ENCODE assay signal across 8 cellular contexts in the genomic region with DNA sequence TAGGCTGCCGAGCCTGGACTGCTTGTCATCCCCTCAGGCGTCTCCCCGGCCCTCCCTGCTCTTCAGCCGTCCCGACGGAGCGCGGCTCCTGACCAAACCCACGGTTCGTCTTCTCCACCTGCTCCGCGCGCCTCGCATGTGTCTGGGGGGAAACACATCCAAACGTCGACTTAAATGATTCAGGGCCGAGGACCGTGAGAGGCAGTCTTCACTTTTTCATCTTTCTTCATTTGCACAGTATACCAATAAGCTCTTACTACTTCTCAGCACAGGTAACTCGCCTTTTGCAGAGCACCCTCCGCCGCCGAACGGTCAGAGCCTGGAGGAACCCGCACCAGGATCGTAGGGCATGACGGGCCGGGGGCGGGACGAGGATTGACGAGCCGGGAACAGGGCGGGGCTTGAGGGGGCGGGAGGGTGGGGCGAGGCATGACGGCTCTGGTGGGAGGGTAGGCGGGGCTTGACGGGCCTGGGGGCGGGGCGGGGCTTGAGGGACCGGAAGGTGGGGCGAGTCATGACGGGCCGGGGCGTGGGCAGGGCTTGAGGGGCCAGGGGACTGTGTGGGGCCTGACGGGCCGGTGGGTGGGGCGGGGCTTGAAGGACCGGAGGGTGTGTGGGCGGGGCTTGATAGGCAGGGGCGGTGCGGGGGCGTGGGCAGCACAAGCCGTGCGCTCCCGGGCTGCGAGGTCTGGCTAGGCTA. TPM values are rescaled to one million over a fixed set of nuclear protein-coding genes. Genes with fewer than 3 reads are reported as not detected.
A peak's percentile ranks its signal among the peaks of the same experiment; 100 is the strongest.
DNase-seq lines count a peak whose midpoint lies in the region; ATAC-seq and TF ChIP-seq lines count a peak whose summit lies in the region.

A gene with protein sequence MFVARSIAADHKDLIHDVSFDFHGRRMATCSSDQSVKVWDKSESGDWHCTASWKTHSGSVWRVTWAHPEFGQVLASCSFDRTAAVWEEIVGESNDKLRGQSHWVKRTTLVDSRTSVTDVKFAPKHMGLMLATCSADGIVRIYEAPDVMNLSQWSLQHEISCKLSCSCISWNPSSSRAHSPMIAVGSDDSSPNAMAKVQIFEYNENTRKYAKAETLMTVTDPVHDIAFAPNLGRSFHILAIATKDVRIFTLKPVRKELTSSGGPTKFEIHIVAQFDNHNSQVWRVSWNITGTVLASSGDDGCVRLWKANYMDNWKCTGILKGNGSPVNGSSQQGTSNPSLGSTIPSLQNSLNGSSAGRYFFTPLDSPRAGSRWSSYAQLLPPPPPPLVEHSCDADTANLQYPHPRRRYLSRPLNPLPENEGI (plus strand): TSS at position 657 of the 700 bp plus-strand sequence. CDS start 111 bp downstream, outside the sequence.

- no peaks in the 10 kb centered on the region for H3K27me3 ChIP-seq in kidney epithelial cell (ENCODE audit: control insufficient read depth, insufficient read depth, low read length)

- no peaks in the 10 kb centered on the region for H3K36me3 ChIP-seq in kidney epithelial cell (ENCODE audit: control insufficient read depth, insufficient read depth, low read length)

- peak within 1 kb of the TSS; percentile 74 for H3K4me3 ChIP-seq in kidney epithelial cell (ENCODE audit: low read depth, low read length)

- no peak for TF ChIP-seq CTCF in kidney epithelial cell (IDR thresholded peaks at IDR 0.05; ENCODE audit: insufficient read depth, low read length, poor library complexity, severe bottlenecking)

- DNase-seq in AG20443 (ENCODE audit: low spot score) (peak; percentile 99), GM19238 (ENCODE audit: insufficient read length, low spot score) (peak; percentile 95), NCI-H510A treated with DMSO at 0.1 percent for 48 hours (lab: John Stamatoyannopoulos, UW) (peak; percentile 86), cerebellum (ENCODE audit: low spot score) (peak; percentile 100), kidney epithelial cell (ENCODE audit: low read depth) (peak; percentile 71)
- DNase-seq in activated CD4-positive, alpha-beta T cell treated with anti-CD3 and anti-CD28 coated beads for 24 hours (ENCODE audit: low read depth in 2 of 2), result peak; percentile 99 to 100
- DNase-seq in stimulated activated CD4-positive, alpha-beta T cell treated with anti-CD3 and anti-CD28 coated beads, Interleukin-15, amount 100 ng/mL, for 24 hours, result peak; percentile 100

- ATAC-seq in HG03439 (IDR thresholded peaks at IDR 0.05; ENCODE audit: unreplicated experiment), result peak; percentile 73

RNA-seq across cellular contexts. Expression of the gene that starts here (rescaled TPM):
- total RNA-seq in cerebellum (26.6 TPM), kidney epithelial cell (34.3 and 39.4 TPM in 2 replicates)

Comparison
In these comparisons a context has a peak if more than half of its experiments do, and no peak if none do; other contexts are left out.
1. Peak in every context shown above with its lines: DNase-seq, ATAC-seq and H3K4me3 ChIP-seq.